22 cellular contexts compared by ENCODE assay signal in genomic region chr21:23601549-23601948, GRCh38.
"Had no signal": no experiment of that assay in that cellular context is flagged by ENCODE, and none has a peak within 500 bp of the region (broad histone marks: within the 10 kb centered on the region; RNA-seq: fewer than 3 reads in every experiment).

No MANE protein-coding gene starts in this region.

- H3K27me3 ChIP-seq: esophagus squamous epithelium, gastroesophageal sphincter, neural progenitor cell, ovary, right atrium auricular region, sigmoid colon, testis, transverse colon had no signal

- H3K27ac ChIP-seq: esophagus squamous epithelium, gastroesophageal sphincter, left ventricle myocardium inferior, neural progenitor cell, ovary, right atrium auricular region, sigmoid colon, skin epidermis, testis, transverse colon had no signal

- DNase-seq: dermis blood vessel endothelial cell; esophagus squamous epithelium; foreskin fibroblast; glutamatergic neuron; left ventricle myocardium inferior; mesenchymal stem cell; midbrain; nucleus accumbens; ovary; sigmoid colon; stimulated activated CD4-positive, alpha-beta T cell treated with anti-CD3 and anti-CD28 coated beads, Interleukin-2, amount 100 ng/mL, for 24 hours; stimulated activated CD4-positive, alpha-beta T cell treated with anti-CD3 and anti-CD28 coated beads, Interleukin-4, amount 100 ng/mL, for 4 hours; stimulated activated naive B cell treated with anti-CD40 and anti-IgM and Interleukin-4, amounts not matched to agents 10 μg/mL and 1 μg/mL and 100 μg/mL, for 72 hours; stimulated activated naive CD8-positive, alpha-beta T cell treated with anti-CD3 and anti-CD28 coated beads, Interleukin-15, amount 100 ng/mL, for 72 hours; testis; transverse colon had no signal

- H3K4me1 Mint-ChIP-seq: neural progenitor cell; stimulated activated naive B cell treated with anti-CD40 and anti-IgM and Interleukin-4, amounts not matched to agents 10 μg/mL and 1 μg/mL and 100 μg/mL, for 72 hours; stimulated activated naive CD8-positive, alpha-beta T cell treated with anti-CD3 and anti-CD28 coated beads, Interleukin-15, amount 100 ng/mL, for 72 hours had no signal

- H3K36me3 ChIP-seq: esophagus squamous epithelium, gastroesophageal sphincter, left ventricle myocardium inferior, neural progenitor cell, ovary, right atrium auricular region, sigmoid colon, transverse colon had no signal

- H3K4me3 Mint-ChIP-seq: natural killer cell treated with Interleukin-12 subunit alpha and Interleukin-12 subunit beta and Interleukin-15 and Interleukin-18, amount 100 ng/mL, for 72 hours; neural progenitor cell; stimulated activated naive B cell treated with anti-CD40 and anti-IgM and Interleukin-4, amounts not matched to agents 10 μg/mL and 1 μg/mL and 100 μg/mL, for 72 hours; stimulated activated naive CD8-positive, alpha-beta T cell treated with anti-CD3 and anti-CD28 coated beads, Interleukin-15, amount 100 ng/mL, for 72 hours had no signal

- H3K9me3 ChIP-seq: gastroesophageal sphincter, ovary, right atrium auricular region, sigmoid colon, testis, transverse colon had no signal

- H3K27me3 Mint-ChIP-seq: natural killer cell treated with Interleukin-12 subunit alpha and Interleukin-12 subunit beta and Interleukin-15 and Interleukin-18, amount 100 ng/mL, for 72 hours had no signal

- H3K9me3 Mint-ChIP-seq: neural progenitor cell; stimulated activated naive CD8-positive, alpha-beta T cell treated with anti-CD3 and anti-CD28 coated beads, Interleukin-15, amount 100 ng/mL, for 72 hours had no signal

- H3K4me1 ChIP-seq: esophagus squamous epithelium, gastroesophageal sphincter, left ventricle myocardium inferior, neural progenitor cell, right atrium auricular region, sigmoid colon, testis, transverse colon had no signal

- H3K36me3 Mint-ChIP-seq: neural progenitor cell had no signal

- H3K27ac Mint-ChIP-seq: natural killer cell treated with Interleukin-12 subunit alpha and Interleukin-12 subunit beta and Interleukin-15 and Interleukin-18, amount 100 ng/mL, for 72 hours; neural progenitor cell; stimulated activated naive B cell treated with anti-CD40 and anti-IgM and Interleukin-4, amounts not matched to agents 10 μg/mL and 1 μg/mL and 100 μg/mL, for 72 hours; stimulated activated naive CD8-positive, alpha-beta T cell treated with anti-CD3 and anti-CD28 coated beads, Interleukin-15, amount 100 ng/mL, for 72 hours had no signal

- H3K4me3 ChIP-seq: esophagus squamous epithelium, gastroesophageal sphincter, left ventricle myocardium inferior, lung, neural progenitor cell, ovary, right atrium auricular region, sigmoid colon, skin epidermis, testis, transverse colon had no signal
